Comparison of ENCODE assay signal across 1 cellular context in genomic region chr3:152120606-152121291, GRCh38.
TF ChIP-seq lines count a peak whose summit lies in the region.

No MANE protein-coding gene starts in this region.

TF ChIP-seq in IMR-90, 13 proteins besides CTCF, POLR2A, EP300 and RAD21:
- TF ChIP-seq CEBPB (IDR thresholded peaks at IDR 0.05; ENCODE audit: low read depth, low read length) (peak; percentile 81), MAZ (IDR thresholded peaks at IDR 0.05; ENCODE audit: borderline replicate concordance, low read depth, low read length) (no peak)
